40 cellular contexts compared by ENCODE assay signal in the genomic region with DNA sequence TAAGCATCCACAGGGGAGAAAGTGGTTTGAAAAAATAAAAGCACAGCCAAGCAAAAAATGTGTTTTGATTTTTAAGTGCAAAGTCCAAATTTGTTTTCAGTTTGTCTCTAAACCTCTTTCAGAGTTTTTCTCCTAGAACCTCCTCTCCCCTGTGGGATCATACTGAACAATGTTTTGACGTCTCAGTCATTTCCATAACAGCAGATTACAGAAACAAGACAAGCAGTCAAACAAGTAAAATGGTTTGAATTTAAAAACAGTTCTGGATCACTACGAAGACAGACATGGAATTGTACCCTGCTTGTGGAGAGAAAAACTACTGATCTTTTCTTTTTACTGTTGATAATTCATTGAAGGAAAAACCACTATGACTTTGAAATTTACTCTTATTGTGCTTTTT.
"Had no signal": no experiment of that assay in that cellular context is flagged by ENCODE, and none has a peak within 500 bp of the region (broad histone marks: within the 10 kb centered on the region; RNA-seq: fewer than 3 reads in every experiment).

No MANE protein-coding gene starts in this region.

- H3K4me3 Mint-ChIP-seq: activated naive CD4-positive, alpha-beta T cell treated with anti-CD3 and anti-CD28 coated beads for 36 hours; activated naive CD4-positive, alpha-beta T cell treated with anti-CD3 and anti-CD28 coated beads, Interleukin-2, amount 10 ng/mL, durations not matched to agents 7 days and 5 days; activated naive CD4-positive, alpha-beta T cell treated with anti-CD3 and anti-CD28 coated beads, Interleukin-2, amount 50 U/mL, for 24 hours; activated naive CD8-positive, alpha-beta T cell; activated naive CD8-positive, alpha-beta T cell treated with anti-CD3 and anti-CD28 coated beads for 36 hours; activated naive CD8-positive, alpha-beta T cell treated with anti-CD3 and anti-CD28 coated beads, Interleukin-2, amount 10 ng/mL, durations not matched to agents 7 days and 5 days; activated naive CD8-positive, alpha-beta T cell treated with anti-CD3 and anti-CD28 coated beads, Interleukin-2, amount 50 U/mL, for 24 hours; activated T-cell treated with anti-CD3 and anti-CD28 coated beads, Interleukin-2, amount 50 U/mL, for 24 hours; activated T-cell treated with anti-CD3 and anti-CD28 coated beads, Interleukin-2, amount 50 U/mL, for 4 hours; activated T-cell treated with anti-CD3 and anti-CD28 coated beads, Interleukin-2, amount 50 U/mL, for 72 hours; activated T-helper 1 cell treated with anti-CD3 and anti-CD28 coated beads, Interleukin-12 subunit alpha, Interleukin-12 subunit beta, Interleukin-2, Interleukin-4 antibody, amounts not matched to agents 30 ng/mL and 10 ng/mL and 1 ng/mL, durations not matched to agents 14 hours and 24 hours and 36 hours; activated T-helper 17 cell treated with anti-CD3 and anti-CD28 coated beads, Interleukin-2, amount 50 U/mL, for 72 hours; brain; central memory CD8-positive, alpha-beta T cell had no signal

- H3K9me3 ChIP-seq: adrenal gland, ascending aorta, body of pancreas, breast epithelium had no signal

- H3K27ac Mint-ChIP-seq: activated naive CD4-positive, alpha-beta T cell treated with anti-CD3 and anti-CD28 coated beads for 36 hours; activated naive CD4-positive, alpha-beta T cell treated with anti-CD3 and anti-CD28 coated beads, Interleukin-2, amount 10 ng/mL, durations not matched to agents 7 days and 5 days; activated naive CD4-positive, alpha-beta T cell treated with anti-CD3 and anti-CD28 coated beads, Interleukin-2, amount 50 U/mL, for 24 hours; activated naive CD4-positive, alpha-beta T cell treated with anti-CD3 and anti-CD28 coated beads, Interleukin-2, amount 50 U/mL, for 72 hours; activated naive CD8-positive, alpha-beta T cell; activated naive CD8-positive, alpha-beta T cell treated with anti-CD3 and anti-CD28 coated beads for 36 hours; activated naive CD8-positive, alpha-beta T cell treated with anti-CD3 and anti-CD28 coated beads, Interleukin-2, amount 10 ng/mL, durations not matched to agents 7 days and 5 days; activated naive CD8-positive, alpha-beta T cell treated with anti-CD3 and anti-CD28 coated beads, Interleukin-2, amount 50 U/mL, for 24 hours; activated T-cell treated with anti-CD3 and anti-CD28 coated beads, Interleukin-2, amount 50 U/mL, for 24 hours; activated T-cell treated with anti-CD3 and anti-CD28 coated beads, Interleukin-2, amount 50 U/mL, for 72 hours; activated T-helper 1 cell treated with anti-CD3 and anti-CD28 coated beads, Interleukin-12 subunit alpha, Interleukin-12 subunit beta, Interleukin-2, Interleukin-4 antibody, amounts not matched to agents 30 ng/mL and 10 ng/mL and 1 ng/mL, durations not matched to agents 14 hours and 24 hours and 36 hours; activated T-helper 17 cell treated with anti-CD3 and anti-CD28 coated beads, Interleukin-2, amount 50 U/mL, for 72 hours; activated T-helper 2 cell treated with anti-CD3 and anti-CD28 coated beads, Interferon-gamma antibody, Interleukin-2, Interleukin-4, amounts not matched to agents 10 μg/mL and 5 μg/mL and 100 μg/mL, durations not matched to agents 14 hours and 24 hours and 36 hours; brain had no signal

- ATAC-seq: activated naive CD4-positive, alpha-beta T cell treated with anti-CD3 and anti-CD28 coated beads, Interleukin-2, amount 50 U/mL, for 72 hours; activated naive CD8-positive, alpha-beta T cell treated with anti-CD3 and anti-CD28 coated beads, Interleukin-2, amount 50 U/mL, for 24 hours; activated T-cell treated with anti-CD3 and anti-CD28 coated beads, Interleukin-2, amount 50 U/mL, for 4 hours; activated T-cell treated with anti-CD3 and anti-CD28 coated beads, Interleukin-2, amount 50 U/mL, for 72 hours; activated T-helper 17 cell treated with anti-CD3 and anti-CD28 coated beads, Interleukin-2, amount 50 U/mL, for 72 hours; body of pancreas had no signal

- DNase-seq: activated effector memory CD4-positive, alpha-beta T cell treated with anti-CD3 and anti-CD28 coated beads, Interleukin-2, amount 50 U/mL, for 16 hours; activated effector memory CD4-positive, alpha-beta T cell treated with Interleukin-2 at 50 U/mL for 16 hours; activated gamma-delta T cell; activated gamma-delta T cell treated with Interleukin-2 at 50 U/mL for 16 hours; activated naive CD4-positive, alpha-beta T cell; activated naive CD4-positive, alpha-beta T cell treated with anti-CD3 and anti-CD28 coated beads for 36 hours; activated naive CD4-positive, alpha-beta T cell treated with anti-CD3 and anti-CD28 coated beads, Interleukin-2, amount 10 ng/mL, durations not matched to agents 7 days and 5 days; activated naive CD4-positive, alpha-beta T cell treated with anti-CD3 and anti-CD28 coated beads, Interleukin-2, amount 50 U/mL, for 16 hours; activated naive CD4-positive, alpha-beta T cell treated with Interleukin-2 at 50 U/mL for 16 hours; activated naive CD8-positive, alpha-beta T cell treated with anti-CD3 and anti-CD28 coated beads for 36 hours; activated naive CD8-positive, alpha-beta T cell treated with anti-CD3 and anti-CD28 coated beads, Interleukin-2, amount 10 ng/mL, durations not matched to agents 7 days and 5 days; activated naive CD8-positive, alpha-beta T cell treated with anti-CD3 and anti-CD28 coated beads, Interleukin-2, amount 50 U/mL, for 24 hours; activated T-cell treated with anti-CD3 and anti-CD28 coated beads, Interleukin-2, amount 50 U/mL, for 1 hour; activated T-cell treated with anti-CD3 and anti-CD28 coated beads, Interleukin-2, amount 50 U/mL, for 24 hours; activated T-cell treated with anti-CD3 and anti-CD28 coated beads, Interleukin-2, amount 50 U/mL, for 4 hours; activated T-cell treated with anti-CD3 and anti-CD28 coated beads, Interleukin-2, amount 50 U/mL, for 48 hours; activated T-cell treated with anti-CD3 and anti-CD28 coated beads, Interleukin-2, amount 50 U/mL, for 72 hours; adrenal gland; amniotic stem cell; amygdala; anterior cingulate cortex; aorta; body of pancreas; brain microvascular endothelial cell; caudate nucleus; central memory CD4-positive, alpha-beta T cell; cerebellar nuclear complex had no signal

- FAIRE-seq: astrocyte, bronchial epithelial cell had no signal

- H3K36me3 Mint-ChIP-seq: activated naive CD4-positive, alpha-beta T cell treated with anti-CD3 and anti-CD28 coated beads, Interleukin-2, amount 10 ng/mL, durations not matched to agents 7 days and 5 days; activated naive CD4-positive, alpha-beta T cell treated with anti-CD3 and anti-CD28 coated beads, Interleukin-2, amount 50 U/mL, for 24 hours; activated naive CD8-positive, alpha-beta T cell; activated naive CD8-positive, alpha-beta T cell treated with anti-CD3 and anti-CD28 coated beads for 36 hours; activated naive CD8-positive, alpha-beta T cell treated with anti-CD3 and anti-CD28 coated beads, Interleukin-2, amount 10 ng/mL, durations not matched to agents 7 days and 5 days; brain had no signal

- H3K36me3 ChIP-seq: adrenal gland, ascending aorta, brain microvascular endothelial cell, breast epithelium, cardiac muscle cell had no signal

- H3K4me1 Mint-ChIP-seq: activated naive CD4-positive, alpha-beta T cell treated with anti-CD3 and anti-CD28 coated beads, Interleukin-2, amount 10 ng/mL, durations not matched to agents 7 days and 5 days; activated naive CD4-positive, alpha-beta T cell treated with anti-CD3 and anti-CD28 coated beads, Interleukin-2, amount 50 U/mL, for 24 hours; activated naive CD8-positive, alpha-beta T cell treated with anti-CD3 and anti-CD28 coated beads for 36 hours; activated naive CD8-positive, alpha-beta T cell treated with anti-CD3 and anti-CD28 coated beads, Interleukin-2, amount 10 ng/mL, durations not matched to agents 7 days and 5 days; activated naive CD8-positive, alpha-beta T cell treated with anti-CD3 and anti-CD28 coated beads, Interleukin-2, amount 50 U/mL, for 24 hours; activated T-helper 17 cell treated with anti-CD3 and anti-CD28 coated beads, Interleukin-2, amount 50 U/mL, for 72 hours; brain; central memory CD8-positive, alpha-beta T cell had no signal

- H3K9me3 Mint-ChIP-seq: activated naive CD4-positive, alpha-beta T cell treated with anti-CD3 and anti-CD28 coated beads for 36 hours; activated naive CD4-positive, alpha-beta T cell treated with anti-CD3 and anti-CD28 coated beads, Interleukin-2, amount 10 ng/mL, durations not matched to agents 7 days and 5 days; activated naive CD4-positive, alpha-beta T cell treated with anti-CD3 and anti-CD28 coated beads, Interleukin-2, amount 50 U/mL, for 24 hours; activated T-helper 17 cell treated with anti-CD3 and anti-CD28 coated beads, Interleukin-2, amount 50 U/mL, for 72 hours; central memory CD8-positive, alpha-beta T cell had no signal

- H3K4me3 ChIP-seq: adrenal gland, ascending aorta, body of pancreas, breast epithelium, cardiac muscle cell had no signal

- H3K4me1 ChIP-seq: adrenal gland, ascending aorta, body of pancreas, breast epithelium had no signal

- H3K27me3 ChIP-seq: adrenal gland, ascending aorta, body of pancreas, brain microvascular endothelial cell, breast epithelium, cardiac muscle cell had no signal

- H3K27me3 Mint-ChIP-seq: activated naive CD4-positive, alpha-beta T cell treated with anti-CD3 and anti-CD28 coated beads, Interleukin-2, amount 10 ng/mL, durations not matched to agents 7 days and 5 days; activated naive CD4-positive, alpha-beta T cell treated with anti-CD3 and anti-CD28 coated beads, Interleukin-2, amount 50 U/mL, for 24 hours; activated naive CD8-positive, alpha-beta T cell; activated naive CD8-positive, alpha-beta T cell treated with anti-CD3 and anti-CD28 coated beads for 36 hours; activated naive CD8-positive, alpha-beta T cell treated with anti-CD3 and anti-CD28 coated beads, Interleukin-2, amount 10 ng/mL, durations not matched to agents 7 days and 5 days; activated naive CD8-positive, alpha-beta T cell treated with anti-CD3 and anti-CD28 coated beads, Interleukin-2, amount 50 U/mL, for 24 hours; activated T-cell treated with anti-CD3 and anti-CD28 coated beads, Interleukin-2, amount 50 U/mL, for 24 hours; activated T-helper 17 cell treated with anti-CD3 and anti-CD28 coated beads, Interleukin-2, amount 50 U/mL, for 72 hours; brain; central memory CD8-positive, alpha-beta T cell had no signal

- H3K27ac ChIP-seq: adrenal gland, ascending aorta, body of pancreas, brain microvascular endothelial cell, breast epithelium, cardiac muscle cell had no signal
